16 cellular contexts compared by ENCODE assay signal in genomic region chr18:35460719-35461118, GRCh38. TPM values are rescaled to one million over a fixed set of nuclear protein-coding genes. Genes with fewer than 3 reads are reported as not detected.
DNase-seq lines count a peak whose midpoint lies in the region; ATAC-seq and TF ChIP-seq lines count a peak whose summit lies in the region.
"Had no signal": no experiment of that assay in that cellular context is flagged by ENCODE, and none has a peak within 500 bp of the region (broad histone marks: within the 10 kb centered on the region; RNA-seq: fewer than 3 reads in every experiment).

No MANE protein-coding gene starts in this region.

- H3K9ac ChIP-seq in subcutaneous abdominal adipose tissue (ENCODE audit: low read length in 5 of 5), result no peak overlapping the region

- no peaks in the 10 kb centered on the region for H3K36me3 ChIP-seq in brain microvascular endothelial cell (replicated peaks)
- H3K36me3 ChIP-seq in subcutaneous abdominal adipose tissue (ENCODE audit: control insufficient read depth in 5 of 5, insufficient read depth in 5 of 5, low read length in 5 of 5), result no peaks in the 10 kb centered on the region

- no peaks in the 10 kb centered on the region for H3K36me3 Mint-ChIP-seq in type B pancreatic cell

- peaks cover 0 to 58% (median 17%) of the 10 kb centered on the region in 5 donors for H3K4me1 ChIP-seq in subcutaneous abdominal adipose tissue (ENCODE audit: control insufficient read depth in 5 of 5, insufficient read depth in 5 of 5, low read length in 5 of 5)

- H3K27me3 ChIP-seq in brain microvascular endothelial cell (replicated peaks) (no peaks in the 10 kb centered on the region), subcutaneous abdominal adipose tissue (ENCODE audit: control insufficient read depth in 5 of 5, insufficient read depth in 4 of 5, low read length in 5 of 5) (no peaks in the 10 kb centered on the region)

- TF ChIP-seq CTCF in brain microvascular endothelial cell (IDR thresholded peaks at IDR 0.05; ENCODE audit: low read depth, low read length, missing control alignments), result no peak
- TF ChIP-seq CTCF in foreskin fibroblast (IDR thresholded peaks at IDR 0.05; ENCODE audit: low read depth, low read length), result no peak
- no peak for TF ChIP-seq CTCF in type B pancreatic cell (conservative IDR thresholded peaks at IDR 0.05)

- DNase-seq in DMS79 treated with DMSO at 0.1 percent for 48 hours (lab: John Stamatoyannopoulos, UW) (peak; percentile 37), DMS79 (lab: John Stamatoyannopoulos, UW) (no peak), brain microvascular endothelial cell (no peak), foreskin fibroblast (peak; percentile 46 to 64), type B pancreatic cell (ENCODE audit: extremely low spot score, unreplicated experiment) (no peak)
- no peak for DNase-seq in stimulated activated naive CD4-positive, alpha-beta T cell treated with Interleukin-2 at 50 U/mL for 16 hours (lab: John Stamatoyannopoulos, UW)
- DNase-seq: 8988T; activated CD4-positive, alpha-beta T cell treated with anti-CD3 and anti-CD28 coated beads for 36 hours; activated T-cell treated with anti-CD3 and anti-CD28 coated beads, Interleukin-2, amount 50 U/mL, for 24 hours; amygdala; HFFc6; NCI-H2227 treated with DMSO at 0.1 percent for 48 hours; OCI-M1; T-helper 1 cell had no signal

- in situ Hi-C loops in brain microvascular endothelial cell (cut with HindIII; ENCODE audit: low pct_ligation_motif_present, low sequenced_read_pairs), result no loop called here

- H3K27ac Mint-ChIP-seq in type B pancreatic cell, result no peak overlapping the region
- H3K27ac Mint-ChIP-seq: activated CD4-positive, alpha-beta T cell treated with anti-CD3 and anti-CD28 coated beads for 36 hours; activated T-cell treated with anti-CD3 and anti-CD28 coated beads, Interleukin-2, amount 50 U/mL, for 24 hours had no signal

- peaks cover 7% of the 10 kb centered on the region for H3K4me1 Mint-ChIP-seq in type B pancreatic cell (ENCODE audit: unreplicated experiment)
- H3K4me1 Mint-ChIP-seq: activated CD4-positive, alpha-beta T cell treated with anti-CD3 and anti-CD28 coated beads for 36 hours had no signal

- no peaks in the 10 kb centered on the region for H3K27me3 Mint-ChIP-seq in type B pancreatic cell
- H3K27me3 Mint-ChIP-seq: activated CD4-positive, alpha-beta T cell treated with anti-CD3 and anti-CD28 coated beads for 36 hours; activated T-cell treated with anti-CD3 and anti-CD28 coated beads, Interleukin-2, amount 50 U/mL, for 24 hours had no signal

- no peaks in the 10 kb centered on the region for H3K9me3 ChIP-seq in subcutaneous abdominal adipose tissue (ENCODE audit: control insufficient read depth in 5 of 5, low read length in 5 of 5)

- H3K9me3 Mint-ChIP-seq in type B pancreatic cell, result no peaks in the 10 kb centered on the region
- H3K9me3 Mint-ChIP-seq: activated T-cell treated with anti-CD3 and anti-CD28 coated beads, Interleukin-2, amount 50 U/mL, for 24 hours; HFFc6 had no signal

- no peak overlapping the region for H3K4me3 Mint-ChIP-seq in type B pancreatic cell
- H3K4me3 Mint-ChIP-seq: activated CD4-positive, alpha-beta T cell treated with anti-CD3 and anti-CD28 coated beads for 36 hours; activated T-cell treated with anti-CD3 and anti-CD28 coated beads, Interleukin-2, amount 50 U/mL, for 24 hours; HFFc6 had no signal

- H3K4me3 ChIP-seq in brain microvascular endothelial cell (ENCODE audit: low read depth, low read length), result no peak overlapping the region
- no peak overlapping the region for H3K4me3 ChIP-seq in foreskin fibroblast (ENCODE audit: low read depth in 1 of 2, low read length in 2 of 2)
- no peak overlapping the region for H3K4me3 ChIP-seq in subcutaneous abdominal adipose tissue (ENCODE audit: low read depth in 1 of 5, low read length in 5 of 5)

- no peak for ATAC-seq in GM18870 (IDR thresholded peaks at IDR 0.05; ENCODE audit: unreplicated experiment)
- ATAC-seq: activated CD4-positive, alpha-beta T cell treated with anti-CD3 and anti-CD28 coated beads for 36 hours had no signal

- H3K27ac ChIP-seq in brain microvascular endothelial cell (peak overlapping the region; percentile 58), subcutaneous abdominal adipose tissue (ENCODE audit: low read depth, low read length) (peak overlapping the region; percentile 2)

RNA-seq across cellular contexts. Expression of gene INO80C, which starts 37.0 kb away (rescaled TPM):
- 19.7 and 22.6 TPM in 2 replicates for total RNA-seq in type B pancreatic cell (ENCODE audit: low replicate concordance)

Comparison
In these comparisons a context has a peak if more than half of its experiments do, and no peak if none do; other contexts are left out.
1. DNase-seq: peak in DMS79 treated with DMSO at 0.1 percent for 48 hours (single experiment) and foreskin fibroblast (2 of 2); none in DMS79 (single experiment), brain microvascular endothelial cell (single experiment), type B pancreatic cell (single experiment) and stimulated activated naive CD4-positive, alpha-beta T cell treated with Interleukin-2 at 50 U/mL for 16 hours (single experiment).